In genomic region chr2:9232166-9232479, GRCh38 we compare ENCODE assay signal across 24 cellular contexts. TPM values are rescaled to one million over a fixed set of nuclear protein-coding genes. Genes with fewer than 3 reads are reported as not detected.
DNase-seq lines count a peak whose midpoint lies in the region; ATAC-seq, FAIRE-seq and TF ChIP-seq lines count a peak whose summit lies in the region.
"Had no signal": no experiment of that assay in that cellular context is flagged by ENCODE, and none has a peak within 500 bp of the region (broad histone marks: within the 10 kb centered on the region; RNA-seq: fewer than 3 reads in every experiment).

No MANE protein-coding gene starts in this region.

- intact Hi-C loops in heart right ventricle (cut with DNase I), result no loop called here
- intact Hi-C loops in right cardiac atrium (cut with DNase I), result no loop called here

- peak overlapping the region; percentile 70 for H3K27ac Mint-ChIP-seq in astrocyte (ENCODE audit: unreplicated experiment)
- H3K27ac Mint-ChIP-seq: activated T-helper 1 cell treated with anti-CD3 and anti-CD28 coated beads, Interleukin-12 subunit alpha, Interleukin-12 subunit beta, Interleukin-2, Interleukin-4 antibody, amounts not matched to agents 30 ng/mL and 10 ng/mL and 1 ng/mL, durations not matched to agents 14 hours and 24 hours and 36 hours; B cell had no signal

- H2AFZ ChIP-seq in astrocyte (ENCODE audit: low read depth, low read length) (no peak overlapping the region), osteoblast (ENCODE audit: low read length) (no peak overlapping the region)

- H3K27me3 Mint-ChIP-seq in astrocyte (ENCODE audit: low read depth, unreplicated experiment), result no peaks in the 10 kb centered on the region

- peaks cover 0 to 13% (median 0%) of the 10 kb centered on the region in 7 donors for H3K27me3 ChIP-seq in heart right ventricle
- H3K27me3 ChIP-seq in right cardiac atrium (ENCODE audit: control insufficient read depth, insufficient read depth), result no peaks in the 10 kb centered on the region
- H3K27me3 ChIP-seq in astrocyte (ENCODE audit: insufficient read depth, low read length), result no peaks in the 10 kb centered on the region
- no peaks in the 10 kb centered on the region for H3K27me3 ChIP-seq in osteoblast (ENCODE audit: insufficient read depth, low read length)
- H3K27me3 ChIP-seq: dorsolateral prefrontal cortex, tibial nerve had no signal

- no peak overlapping the region for H3K9ac ChIP-seq in astrocyte (ENCODE audit: low read length)

- H3K4me2 ChIP-seq in astrocyte (ENCODE audit: low read length), result peak overlapping the region; percentile 66
- H3K4me2 ChIP-seq in osteoblast (ENCODE audit: insufficient read depth, low read length), result peak overlapping the region; percentile 42

- no peaks in the 10 kb centered on the region for H3K36me3 Mint-ChIP-seq in astrocyte (ENCODE audit: low read depth, unreplicated experiment)

- H3K27ac ChIP-seq in heart right ventricle (peak overlapping the region in 6 of 10 donors; percentile 10 to 93 (median 83)), right cardiac atrium (ENCODE audit: low read length) (no peak overlapping the region), astrocyte (ENCODE audit: low read depth, low read length) (peak overlapping the region; percentile 92), osteoblast (ENCODE audit: low read depth, low read length) (peak overlapping the region; percentile 96)

- H4K20me1 ChIP-seq in astrocyte (ENCODE audit: insufficient read depth, low read length), result peaks cover 18% of the 10 kb centered on the region
- peaks cover 6% of the 10 kb centered on the region for H4K20me1 ChIP-seq in osteoblast (ENCODE audit: insufficient read depth, low read length)

- H3K4me1 Mint-ChIP-seq in astrocyte (ENCODE audit: low read depth, unreplicated experiment), result peaks cover 86% of the 10 kb centered on the region
- H3K4me1 Mint-ChIP-seq: B cell had no signal

- FAIRE-seq in astrocyte (lab: Jason Lieb, UNC), result no peak
- FAIRE-seq: GM12891, GM19239 had no signal

- H3K36me3 ChIP-seq in heart right ventricle (no peaks in the 10 kb centered on the region), astrocyte (ENCODE audit: insufficient read depth, low read length) (no peaks in the 10 kb centered on the region), osteoblast (ENCODE audit: insufficient read depth, low read length) (no peaks in the 10 kb centered on the region)
- H3K36me3 ChIP-seq: tibial nerve had no signal

- H3K79me2 ChIP-seq in astrocyte (ENCODE audit: insufficient read depth, low read length), result peaks cover 84% of the 10 kb centered on the region
- peaks cover 88% of the 10 kb centered on the region for H3K79me2 ChIP-seq in osteoblast (ENCODE audit: insufficient read depth, low read length)

- no peak overlapping the region for H3K4me3 ChIP-seq in heart right ventricle
- H3K4me3 ChIP-seq in right cardiac atrium (ENCODE audit: low read length), result no peak overlapping the region
- no peak overlapping the region for H3K4me3 ChIP-seq in astrocyte (ENCODE audit: insufficient read depth, low read depth, low read length)
- no peak overlapping the region for H3K4me3 ChIP-seq in osteoblast (ENCODE audit: insufficient read depth, low read length)
- H3K4me3 ChIP-seq: tibial nerve had no signal

- TF ChIP-seq CTCF in heart right ventricle (IDR thresholded peaks at IDR 0.05) (no peak), astrocyte (IDR thresholded peaks at IDR 0.05; ENCODE audit: insufficient read depth, low read depth, low read length) (no peak), osteoblast (IDR thresholded peaks at IDR 0.05; ENCODE audit: extremely low read depth, low read depth, low read length) (no peak)

- H3K9me3 ChIP-seq in heart right ventricle (no peaks in the 10 kb centered on the region), right cardiac atrium (ENCODE audit: control insufficient read depth, low read length) (no peaks in the 10 kb centered on the region), astrocyte (ENCODE audit: insufficient read depth, low read depth, low read length) (no peaks in the 10 kb centered on the region), osteoblast (ENCODE audit: low read depth, low read length) (no peaks in the 10 kb centered on the region)
- H3K9me3 ChIP-seq: tibial nerve had no signal

- peaks cover 55 to 100% (median 100%) of the 10 kb centered on the region in 9 donors for H3K4me1 ChIP-seq in heart right ventricle
- H3K4me1 ChIP-seq in right cardiac atrium (ENCODE audit: control insufficient read depth, insufficient read depth, low read length), result peaks cover 43% of the 10 kb centered on the region
- peaks cover 96% of the 10 kb centered on the region for H3K4me1 ChIP-seq in astrocyte (ENCODE audit: insufficient read depth, low read length)
- H3K4me1 ChIP-seq in osteoblast (ENCODE audit: insufficient read depth, low read length), result peaks cover 93% of the 10 kb centered on the region

- H3K4me3 Mint-ChIP-seq in astrocyte (ENCODE audit: unreplicated experiment), result peak overlapping the region; percentile 56
- H3K4me3 Mint-ChIP-seq: activated T-helper 1 cell treated with anti-CD3 and anti-CD28 coated beads, Interleukin-12 subunit alpha, Interleukin-12 subunit beta, Interleukin-2, Interleukin-4 antibody, amounts not matched to agents 30 ng/mL and 10 ng/mL and 1 ng/mL, durations not matched to agents 14 hours and 24 hours and 36 hours; B cell had no signal

- 92 to 93% methylated on average over 7 of the region's 7 CpGs for WGBS in heart right ventricle, 2 donors
- WGBS in right cardiac atrium, result 90% methylated on average over 7 of the region's 7 CpGs

- no peaks in the 10 kb centered on the region for H3K9me3 Mint-ChIP-seq in astrocyte (ENCODE audit: unreplicated experiment)
- H3K9me3 Mint-ChIP-seq: activated T-helper 1 cell treated with anti-CD3 and anti-CD28 coated beads, Interleukin-12 subunit alpha, Interleukin-12 subunit beta, Interleukin-2, Interleukin-4 antibody, amounts not matched to agents 30 ng/mL and 10 ng/mL and 1 ng/mL, durations not matched to agents 14 hours and 24 hours and 36 hours had no signal

- DNase-seq in heart right ventricle (no peak), right cardiac atrium (no peak), astrocyte (ENCODE audit: low read depth) (no peak), osteoblast (ENCODE audit: insufficient read length, low spot score, missing footprints) (no peak), iPS-NIHi11 (ENCODE audit: low spot score) (no peak), medulla oblongata (ENCODE audit: extremely low spot score) (no peak), NCI-H187 (lab: John Stamatoyannopoulos, UW) (no peak)
- DNase-seq: activated CD4-positive, alpha-beta T cell treated with anti-CD3 and anti-CD28 coated beads, Interleukin-2, amount 50 U/mL, for 1 hour; activated naive CD4-positive, alpha-beta T cell treated with anti-CD3 and anti-CD28 coated beads, Interleukin-2, amount 50 U/mL, for 16 hours; central memory CD4-positive, alpha-beta T cell; dorsolateral prefrontal cortex; kidney glomerular epithelial cell; NCI-H1092 treated with DMSO at 0.1 percent for 48 hours; NCI-H2029 treated with DMSO at 0.1 percent for 48 hours; retina; stimulated activated CD4-positive, alpha-beta T cell treated with anti-CD3 and anti-CD28 coated beads, Interleukin-12 subunit alpha, Interleukin-12 subunit beta, amount 100 ng/mL, for 4 hours; stimulated activated naive CD8-positive, alpha-beta T cell treated with anti-CD3 and anti-CD28 coated beads, Interleukin-15, Interleukin-2, amounts not matched to agents 100 U/mL and 50 U/mL, for 24 hours; T-helper 9 cell had no signal

- ATAC-seq in heart right ventricle, result no peak
- no peak for ATAC-seq in right cardiac atrium
- no peak for ATAC-seq in GM18498 (IDR thresholded peaks at IDR 0.05; ENCODE audit: unreplicated experiment)
- ATAC-seq: stimulated activated naive CD8-positive, alpha-beta T cell treated with anti-CD3 and anti-CD28 coated beads, Interleukin-15, Interleukin-2, amounts not matched to agents 100 U/mL and 50 U/mL, for 24 hours had no signal

RNA-seq across cellular contexts. Expression of gene ASAP2, which starts 25.5 kb away (rescaled TPM):
- total RNA-seq in heart right ventricle (10 to 100 TPM in 9 of 10 donors, 1 to 10 TPM in 1; 9.9 to 16.2 (median 11.8) TPM), right cardiac atrium (10 to 100 TPM; 13.3 to 19.7 (median 16.0) TPM), astrocyte (47.2 and 62.6 TPM in 2 replicates), osteoblast (56.0 and 66.2 TPM in 2 replicates)
- polyA plus RNA-seq in heart right ventricle (10 to 100 TPM in 1 of 2 donors, 1 to 10 TPM in 1; 5.4 to 17.3 TPM), right cardiac atrium (9.2 TPM)
- total RNA-seq: B cell had no signal
